14 cellular contexts compared by ENCODE assay signal in genomic region chr13:31369213-31369612, GRCh38.
DNase-seq lines count a peak whose midpoint lies in the region; ATAC-seq and TF ChIP-seq lines count a peak whose summit lies in the region.
"Had no signal": no experiment of that assay in that cellular context is flagged by ENCODE, and none has a peak within 500 bp of the region (broad histone marks: within the 10 kb centered on the region; RNA-seq: fewer than 3 reads in every experiment).

No MANE protein-coding gene starts in this region.

- peaks cover 11% of the 10 kb centered on the region for H3K9me3 ChIP-seq in aorta (ENCODE audit: control insufficient read depth, low read length)

- H3K27me3 ChIP-seq in aorta (ENCODE audit: control insufficient read depth in 1 of 2, insufficient read depth in 2 of 2, low read length in 1 of 2), result no peaks in the 10 kb centered on the region

- peak; percentile 6 for DNase-seq in EH (ENCODE audit: low read depth)
- DNase-seq in cardiac fibroblast (ENCODE audit: low read depth in 2 of 2), result peak; percentile 5 to 50
- peak; percentile 4 to 19 for DNase-seq in foreskin fibroblast
- no peak for DNase-seq in AG08396 (ENCODE audit: low spot score)
- no peak for DNase-seq in aorta
- DNase-seq: ACHN; C1 segment of cervical spinal cord; CD4-positive, alpha-beta T cell; DMS79; EL; HCEC 1CT; HFFc6 had no signal

- peak overlapping the region; percentile 34 for H3K27ac ChIP-seq in VCaP
- no peak overlapping the region for H3K27ac ChIP-seq in aorta (ENCODE audit: low read depth in 1 of 2, low read length in 2 of 2)

- no peaks in the 10 kb centered on the region for H3K4me1 ChIP-seq in aorta (ENCODE audit: control insufficient read depth in 1 of 2, insufficient read depth in 2 of 2, low read length in 2 of 2)

- intact Hi-C loops in aorta (cut with DNase I), result no loop called here

- ATAC-seq in HG02973 (IDR thresholded peaks at IDR 0.05; ENCODE audit: unreplicated experiment), result no peak
- no peak for ATAC-seq in aorta (ENCODE audit: low FRiP score)

- no peaks in the 10 kb centered on the region for H3K36me3 ChIP-seq in aorta (ENCODE audit: control insufficient read depth in 1 of 2, insufficient read depth in 2 of 2, low read length in 1 of 2)

- no peak overlapping the region for H3K4me3 ChIP-seq in cardiac fibroblast (replicated peaks in 1 of 2; ENCODE audit: low read depth in 2 of 2, low read length in 2 of 2)
- no peak overlapping the region for H3K4me3 ChIP-seq in foreskin fibroblast (ENCODE audit: low read depth in 1 of 2, low read length in 2 of 2)
- no peak overlapping the region for H3K4me3 ChIP-seq in aorta (ENCODE audit: low read length in 2 of 2)

- no peak for TF ChIP-seq CTCF in VCaP (conservative IDR thresholded peaks at IDR 0.05)
- TF ChIP-seq CTCF in cardiac fibroblast (IDR thresholded peaks at IDR 0.05; ENCODE audit: low read depth, low read length), result no peak
- TF ChIP-seq CTCF in foreskin fibroblast (IDR thresholded peaks at IDR 0.05; ENCODE audit: low read depth, low read length), result no peak

Comparison
In these comparisons a context has a peak if more than half of its experiments do, and no peak if none do; other contexts are left out.
1. DNase-seq: peak in EH (single experiment), cardiac fibroblast (2 of 2) and foreskin fibroblast (2 of 2); none in AG08396 (single experiment) and aorta (0 of 2).